Comparison of ENCODE assay signal across 8 cellular contexts in genomic region chr16:46743232-46743719, GRCh38. TPM values are rescaled to one million over a fixed set of nuclear protein-coding genes. Genes with fewer than 3 reads are reported as not detected.
DNase-seq lines count a peak whose midpoint lies in the region; TF ChIP-seq lines count a peak whose summit lies in the region.

No MANE protein-coding gene starts in this region.

- H3K23ac ChIP-seq in trophoblast cell (ENCODE audit: low read length) = no peak overlapping the region

- H3K27ac ChIP-seq in fibroblast of lung (ENCODE audit: insufficient read depth, low read length) (no peak overlapping the region), trophoblast cell (ENCODE audit: low read depth, low read length) (peak overlapping the region; percentile 85)

- TF ChIP-seq CTCF in GM20000 (IDR thresholded peaks at IDR 0.05; ENCODE audit: extremely low read depth, missing control alignments) (no peak), fibroblast of lung (conservative IDR thresholded peaks at IDR 0.05 in 1 of 2, IDR thresholded peaks at IDR 0.05 in 1 of 2; ENCODE audit: low read depth in 1 of 2, low read length in 2 of 2) (no peak)

- peak overlapping the region; percentile 51 for H3K4me2 ChIP-seq in fibroblast of lung (ENCODE audit: extremely low read depth, insufficient read depth, low read length)
- H3K4me2 ChIP-seq in trophoblast cell (ENCODE audit: low read length) = peak overlapping the region; percentile 55

- H2BK5ac ChIP-seq in trophoblast cell (ENCODE audit: low read depth, low read length, poor library complexity) = peak overlapping the region; percentile 87

- no peak overlapping the region for H3K9ac ChIP-seq in fibroblast of lung (ENCODE audit: insufficient read depth, low read length)
- H3K9ac ChIP-seq in trophoblast cell (ENCODE audit: low read length) = no peak overlapping the region

- peak overlapping the region; percentile 96 for H2BK12ac ChIP-seq in trophoblast cell (ENCODE audit: low read length)

- H3K27me3 ChIP-seq in fibroblast of lung (ENCODE audit: control insufficient read depth, insufficient read depth, low read length) (no peaks in the 10 kb centered on the region), trophoblast cell (ENCODE audit: insufficient read depth, low read length) (no peaks in the 10 kb centered on the region)

- H2AK5ac ChIP-seq in trophoblast cell (ENCODE audit: low read length) = no peak overlapping the region

- H3K4me1 ChIP-seq in fibroblast of lung (ENCODE audit: control insufficient read depth, extremely low read depth, insufficient read depth, low read length) = no peaks in the 10 kb centered on the region
- H3K4me1 ChIP-seq in trophoblast cell (ENCODE audit: control insufficient read depth in 1 of 2, insufficient read depth in 2 of 2, low read length in 2 of 2) = peaks cover 24 to 25% of the 10 kb centered on the region in 2 experiments

- H4K20me1 ChIP-seq in fibroblast of lung (ENCODE audit: control insufficient read depth, extremely low read depth, insufficient read depth, low read length) = no peaks in the 10 kb centered on the region

- peak overlapping the region; percentile 90 for H3K18ac ChIP-seq in trophoblast cell (ENCODE audit: low read length)

- H4K91ac ChIP-seq in trophoblast cell (ENCODE audit: low read depth, low read length) = peak overlapping the region; percentile 96

- no peak overlapping the region for H3K4me3 ChIP-seq in fibroblast of lung (replicated peaks in 1 of 4; ENCODE audit: control extremely low read depth in 1 of 4, insufficient read depth in 1 of 4, low read depth in 3 of 4, low read length in 4 of 4)
- no peak overlapping the region for H3K4me3 ChIP-seq in trophoblast cell (ENCODE audit: low read depth, low read length)

- WGBS in trophoblast cell (ENCODE audit: extremely low coverage, insufficient coverage, insufficient read length) = no CpG with 5 or more reads among the region's 10 CpGs

- H4K12ac ChIP-seq in trophoblast cell (ENCODE audit: low read depth, low read length) = no peak overlapping the region

- H2AFZ ChIP-seq in fibroblast of lung (ENCODE audit: low read length) = peak overlapping the region; percentile 74
- no peak overlapping the region for H2AFZ ChIP-seq in trophoblast cell (ENCODE audit: insufficient read depth, low read length, poor library complexity)

- DNase-seq in AML-193 (lab: John Stamatoyannopoulos, UW) (peak; percentile 68 to 70), GM20000 (ENCODE audit: low spot score) (peak; percentile 80), NCI-H69 (lab: John Stamatoyannopoulos, UW) (peak; percentile 66), fibroblast of lung (ENCODE audit: low read depth in 2 of 2) (peak; percentile 8 to 51), trophoblast cell (peak; percentile 27 to 54), T-helper 9 cell (no peak), NCI-H1048 (lab: John Stamatoyannopoulos, UW) (no peak)
- no peak for DNase-seq in stimulated activated naive CD4-positive, alpha-beta T cell treated with Interleukin-2 at 50 U/mL for 16 hours (lab: John Stamatoyannopoulos, UW)

- peaks cover 29% of the 10 kb centered on the region for H3K79me1 ChIP-seq in trophoblast cell (ENCODE audit: low read length)

- H3K14ac ChIP-seq in trophoblast cell (ENCODE audit: low read length) = peak overlapping the region; percentile 84

- H3K79me2 ChIP-seq in fibroblast of lung (ENCODE audit: control insufficient read depth, insufficient read depth, low read length) = no peaks in the 10 kb centered on the region
- peaks cover 13% of the 10 kb centered on the region for H3K79me2 ChIP-seq in trophoblast cell (ENCODE audit: control insufficient read depth, insufficient read depth, low read length, poor library complexity)

- peak overlapping the region; percentile 80 for H2BK120ac ChIP-seq in trophoblast cell (ENCODE audit: insufficient read depth, low read length, poor library complexity)

- H3K9me3 ChIP-seq in fibroblast of lung (ENCODE audit: control insufficient read depth, insufficient read depth, low read depth, low read length) (no peaks in the 10 kb centered on the region), trophoblast cell (ENCODE audit: insufficient read depth, low read depth, low read length) (no peaks in the 10 kb centered on the region)

- H3K4ac ChIP-seq in trophoblast cell (ENCODE audit: low read depth, low read length) = no peak overlapping the region

- H3K36me3 ChIP-seq in fibroblast of lung (ENCODE audit: control insufficient read depth, insufficient read depth, low read length) (no peaks in the 10 kb centered on the region), trophoblast cell (ENCODE audit: control insufficient read depth in 1 of 2, insufficient read depth in 2 of 2, low read length in 2 of 2) (no peaks in the 10 kb centered on the region)

- H4K8ac ChIP-seq in trophoblast cell (ENCODE audit: low read depth, low read length) = peak overlapping the region; percentile 55

RNA-seq across cellular contexts. Expression of gene MYLK3, which starts 4.9 kb away (rescaled TPM):
- 0.17 and 0.26 TPM in 2 replicates for total RNA-seq in fibroblast of lung
- polyA plus RNA-seq in fibroblast of lung = 0.01 and 0.07 TPM in 2 replicates
- polyA plus RNA-seq in fibroblast of lung (2012) = 0.08 TPM in 1 of 2 replicates, not detected in the other
- not detected in 2 replicates for polyA minus RNA-seq in fibroblast of lung (ENCODE audit: low replicate concordance)
- polyA plus RNA-seq in trophoblast cell (2013) = 1.8 and 2.2 TPM in 2 replicates

RNA-seq across cellular contexts. Expression of gene ORC6, which starts 53.8 kb away (rescaled TPM):
- 1.3 and 5.0 TPM in 2 replicates for total RNA-seq in fibroblast of lung
- polyA plus RNA-seq in fibroblast of lung = 9.5 and 18.9 TPM in 2 replicates
- 6.8 and 15.7 TPM in 2 replicates for polyA plus RNA-seq in fibroblast of lung (2012)
- polyA minus RNA-seq in fibroblast of lung (ENCODE audit: low replicate concordance) = 1.8 and 5.9 TPM in 2 replicates
- polyA plus RNA-seq in trophoblast cell (2013) = 51.5 and 52.0 TPM in 2 replicates

RNA-seq across cellular contexts. Expression of gene VPS35, which starts 54.3 kb away (rescaled TPM):
- 92.3 and 93.5 TPM in 2 replicates for total RNA-seq in fibroblast of lung
- 69.1 and 77.2 TPM in 2 replicates for polyA plus RNA-seq in fibroblast of lung
- polyA plus RNA-seq in fibroblast of lung (2012) = 74.3 and 74.7 TPM in 2 replicates
- 9.0 and 18.1 TPM in 2 replicates for polyA minus RNA-seq in fibroblast of lung (ENCODE audit: low replicate concordance)
- polyA plus RNA-seq in trophoblast cell (2013) = 95.6 and 98.7 TPM in 2 replicates

Comparison
In these comparisons a context has a peak if more than half of its experiments do, and no peak if none do; other contexts are left out.
1. DNase-seq: peak in AML-193 (2 of 2), GM20000 (single experiment), NCI-H69 (single experiment), fibroblast of lung (2 of 2) and trophoblast cell (2 of 2); none in T-helper 9 cell (single experiment), stimulated activated naive CD4-positive, alpha-beta T cell treated with Interleukin-2 at 50 U/mL for 16 hours (single experiment) and NCI-H1048 (single experiment).